ENCODE assay signal across 1 cellular context in genomic region chr16:29926675-29927522, GRCh38.
TF ChIP-seq lines count a peak whose summit lies in the region.

No MANE protein-coding gene starts in this region.

TF ChIP-seq in HepG2, 621 proteins besides CTCF, POLR2A, EP300 and RAD21 (continued from another document):
- TF ChIP-seq, protein P1, sequence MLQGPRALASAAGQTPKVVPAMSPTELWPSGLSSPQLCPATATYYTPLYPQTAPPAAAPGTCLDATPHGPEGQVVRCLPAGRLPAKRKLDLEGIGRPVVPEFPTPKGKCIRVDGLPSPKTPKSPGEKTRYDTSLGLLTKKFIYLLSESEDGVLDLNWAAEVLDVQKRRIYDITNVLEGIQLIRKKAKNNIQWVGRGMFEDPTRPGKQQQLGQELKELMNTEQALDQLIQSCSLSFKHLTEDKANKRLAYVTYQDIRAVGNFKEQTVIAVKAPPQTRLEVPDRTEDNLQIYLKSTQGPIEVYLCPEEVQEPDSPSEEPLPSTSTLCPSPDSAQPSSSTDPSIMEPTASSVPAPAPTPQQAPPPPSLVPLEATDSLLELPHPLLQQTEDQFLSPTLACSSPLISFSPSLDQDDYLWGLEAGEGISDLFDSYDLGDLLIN (CRISPR knock-in tag; IDR thresholded peaks at IDR 0.05; ENCODE audit: borderline replicate concordance): no peak
- TF ChIP-seq ZSCAN25 (CRISPR knock-in tag; IDR thresholded peaks at IDR 0.05): peak; percentile 55; the same call in 1 of the 2 replicates
